ENCODE assay signal across 8 cellular contexts in genomic region chr20:41138217-41138526, GRCh38. TPM values are rescaled to one million over a fixed set of nuclear protein-coding genes. Genes with fewer than 3 reads are reported as not detected.
DNase-seq lines count a peak whose midpoint lies in the region; ATAC-seq and TF ChIP-seq lines count a peak whose summit lies in the region.

No MANE protein-coding gene starts in this region.

- H3K4me3 Mint-ChIP-seq in activated naive CD4-positive, alpha-beta T cell treated with anti-CD3 and anti-CD28 coated beads for 36 hours = peak overlapping the region; percentile 85

- H3K27ac ChIP-seq in liver (ENCODE audit: low read depth in 1 of 2, low read length in 2 of 2) = peak overlapping the region; percentile 80 to 92
- peak overlapping the region; percentile 84 to 98 (median 96) for H3K27ac ChIP-seq in upper lobe of left lung

- H3K9me3 Mint-ChIP-seq in activated naive CD4-positive, alpha-beta T cell treated with anti-CD3 and anti-CD28 coated beads for 36 hours = no peaks in the 10 kb centered on the region

- in situ Hi-C loops in astrocyte of the cerebellum (cut with HindIII; ENCODE audit: low sequenced_read_pairs) = no loop called here

- CTCF ChIA-PET in activated naive CD4-positive, alpha-beta T cell treated with anti-CD3 and anti-CD28 coated beads for 36 hours (lab: Charles Lee) = interaction anchor here (0.6 to 3.2 kb wide), 9 partner anchors 9 to 185 kb away, joined by 3 to 16 read pairs (median 5); no protein-coding TSS in a partner anchor

- TF ChIP-seq EP300 in upper lobe of left lung (IDR thresholded peaks at IDR 0.05) = no peak

- H3K27me3 ChIP-seq in liver (ENCODE audit: control insufficient read depth in 4 of 4, insufficient read depth in 4 of 4, low read length in 3 of 4) (no peaks in the 10 kb centered on the region), upper lobe of left lung (no peaks in the 10 kb centered on the region)

- H3K4me3 ChIP-seq in astrocyte of the cerebellum (ENCODE audit: low read depth, low read length) = peak overlapping the region; percentile 75
- H3K4me3 ChIP-seq in liver (ENCODE audit: low read depth in 1 of 3, low read length in 3 of 3) = peak overlapping the region; percentile 45 to 90 (median 72)
- H3K4me3 ChIP-seq in upper lobe of left lung = peak overlapping the region; percentile 62 to 98 (median 93)

- intact Hi-C loops in activated naive CD4-positive, alpha-beta T cell treated with anti-CD3 and anti-CD28 coated beads for 36 hours (cut with micrococcal nuclease) = loop anchor here (5.0 kb wide), 3 partner anchors 34 to 479 kb away; partner anchors contain the start of gene CHD6

- H3K36me3 Mint-ChIP-seq in activated naive CD4-positive, alpha-beta T cell treated with anti-CD3 and anti-CD28 coated beads for 36 hours (ENCODE audit: low read depth) = peaks cover 6% of the 10 kb centered on the region

- 31% methylated on average over 4 of the region's 4 CpGs for whole genome bisulfite sequencing in liver
- 0 to 13% methylated on average over 1 to 4 of the region's 4 CpGs for WGBS in upper lobe of left lung, 2 donors

- no peak for DNase-seq in activated naive CD4-positive, alpha-beta T cell treated with anti-CD3 and anti-CD28 coated beads for 36 hours
- no peak for DNase-seq in activated naive CD4-positive, alpha-beta T cell (lab: John Stamatoyannopoulos, UW)
- DNase-seq in astrocyte of the cerebellum (ENCODE audit: low read depth) (no peak), upper lobe of left lung (no peak), glomerular visceral epithelial cell (ENCODE audit: extremely low spot score) (no peak), A172 (ENCODE audit: low spot score) (no peak)

- peak overlapping the region; percentile 94 for H3K27ac Mint-ChIP-seq in activated naive CD4-positive, alpha-beta T cell treated with anti-CD3 and anti-CD28 coated beads for 36 hours

- H3K4me1 Mint-ChIP-seq in activated naive CD4-positive, alpha-beta T cell treated with anti-CD3 and anti-CD28 coated beads for 36 hours (ENCODE audit: low read depth) = peaks cover 73% of the 10 kb centered on the region

- no peak for TF ChIP-seq RAD21 in liver (IDR thresholded peaks at IDR 0.05)

- no peaks in the 10 kb centered on the region for H3K27me3 Mint-ChIP-seq in activated naive CD4-positive, alpha-beta T cell treated with anti-CD3 and anti-CD28 coated beads for 36 hours (ENCODE audit: low read depth)

- no peaks in the 10 kb centered on the region for H3K9me3 ChIP-seq in liver (ENCODE audit: control insufficient read depth in 4 of 4, low read length in 3 of 4)
- no peaks in the 10 kb centered on the region for H3K9me3 ChIP-seq in upper lobe of left lung

- no peaks in the 10 kb centered on the region for H3K36me3 ChIP-seq in liver (ENCODE audit: control insufficient read depth in 4 of 4, insufficient read depth in 3 of 4, low read depth in 1 of 4, low read length in 3 of 4)
- no peaks in the 10 kb centered on the region for H3K36me3 ChIP-seq in upper lobe of left lung

- peaks cover 0 to 27% (median 13%) of the 10 kb centered on the region in 4 donors for H3K4me1 ChIP-seq in liver (ENCODE audit: control insufficient read depth in 4 of 4, insufficient read depth in 4 of 4, low read length in 3 of 4)
- peaks cover 45 to 66% (median 57%) of the 10 kb centered on the region in 4 donors for H3K4me1 ChIP-seq in upper lobe of left lung

- peak overlapping the region; percentile 2 to 85 for H3K9ac ChIP-seq in liver (ENCODE audit: low read depth in 1 of 2, low read length in 2 of 2)

- ATAC-seq in upper lobe of left lung (ENCODE audit: low FRiP score in 2 of 2) (peak in 1 of 2 donors; percentile 0), GM19397 (IDR thresholded peaks at IDR 0.05; ENCODE audit: unreplicated experiment) (no peak)

- no peak for TF ChIP-seq CTCF in astrocyte of the cerebellum (IDR thresholded peaks at IDR 0.05; ENCODE audit: low read depth, low read length, missing control alignments)
- no peak for TF ChIP-seq CTCF in liver (IDR thresholded peaks at IDR 0.05; ENCODE audit: low read depth, low read length, missing input control)
- no peak for TF ChIP-seq CTCF in upper lobe of left lung (IDR thresholded peaks at IDR 0.05)

- no peak for TF ChIP-seq POLR2A in upper lobe of left lung (IDR thresholded peaks at IDR 0.05)

TF ChIP-seq in liver, 16 proteins besides CTCF, POLR2A, EP300 and RAD21:
- TF ChIP-seq ZBTB33 (IDR thresholded peaks at IDR 0.05) = no peak
- no peak for TF ChIP-seq MAX (IDR thresholded peaks at IDR 0.05)
- no peak for TF ChIP-seq HNF4A (conservative IDR thresholded peaks at IDR 0.05)
- TF ChIP-seq RXRA (IDR thresholded peaks at IDR 0.05) = no peak
- no peak for TF ChIP-seq HNF4G (IDR thresholded peaks at IDR 0.05)
- no peak for TF ChIP-seq GABPA (IDR thresholded peaks at IDR 0.05 in 1 of 2, conservative IDR thresholded peaks at IDR 0.05 in 1 of 2)
- no peak for TF ChIP-seq NR2F2 (IDR thresholded peaks at IDR 0.05)
- no peak for TF ChIP-seq FOXA1 (IDR thresholded peaks at IDR 0.05)

RNA-seq across cellular contexts. Expression of gene PLCG1, which starts 0.8 kb away (rescaled TPM):
- 100 to 1,000 TPM; 117 to 136 TPM for total RNA-seq in activated naive CD4-positive, alpha-beta T cell treated with anti-CD3 and anti-CD28 coated beads for 36 hours
- 10 to 100 TPM; 25.8 to 30.4 TPM for total RNA-seq in liver
- 1 to 10 TPM; 2.0 to 6.3 TPM for polyA plus RNA-seq in liver
- total RNA-seq in upper lobe of left lung = 100 to 1,000 TPM in 3 of 6 donors, 10 to 100 TPM in 3; 69.8 to 383 (median 99.5) TPM
- total RNA-seq in A172 (2014; rRNA removed; shearing (Covaris generic)) = 79.6 and 82.9 TPM in 2 replicates
